ENCODE assay signal across 8 cellular contexts in the genomic region with DNA sequence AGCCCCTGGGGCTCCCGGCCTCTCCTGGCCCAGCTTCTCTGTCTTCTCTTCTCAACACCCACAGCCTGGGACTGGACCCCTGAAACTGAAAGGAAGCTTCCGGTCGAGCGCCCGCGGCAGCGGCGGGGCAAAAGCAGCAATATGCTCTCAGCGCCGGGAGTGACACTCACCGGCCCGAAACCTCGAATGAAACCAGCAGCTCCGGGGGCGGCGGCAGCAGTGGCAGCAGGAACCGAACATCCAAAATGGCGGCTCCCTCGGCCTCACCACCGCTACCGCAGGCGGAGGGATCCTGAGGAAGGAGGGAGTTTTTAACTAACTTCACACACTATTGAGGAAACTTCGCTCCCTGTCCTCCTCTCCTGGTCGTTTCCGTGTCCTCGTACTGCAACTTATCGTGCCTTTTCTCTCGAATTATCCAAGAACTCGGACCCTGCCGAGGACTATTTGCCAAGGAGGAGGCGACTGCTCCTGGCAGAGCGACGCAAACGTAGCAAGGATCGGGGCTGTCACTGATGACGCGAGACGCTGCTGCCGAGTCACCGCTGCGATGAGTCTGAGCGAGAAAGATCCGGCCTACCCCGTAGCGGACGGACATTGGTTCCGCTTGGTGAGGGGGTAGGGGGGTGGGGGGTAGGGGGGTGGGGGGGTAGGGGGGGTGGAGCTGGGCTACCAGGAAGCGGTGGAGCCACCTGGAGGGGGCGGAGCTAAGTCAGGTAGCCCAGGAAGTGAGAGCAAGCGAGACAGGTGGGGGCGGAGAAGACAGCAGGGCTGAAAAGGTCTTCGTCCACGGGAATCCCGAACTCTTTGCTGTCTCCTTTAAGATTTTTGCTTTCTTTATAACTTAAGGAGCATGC. TPM values are rescaled to one million over a fixed set of nuclear protein-coding genes. Genes with fewer than 3 reads are reported as not detected.
DNase-seq lines count a peak whose midpoint lies in the region; ATAC-seq and TF ChIP-seq lines count a peak whose summit lies in the region.

AP1G1 (minus strand) TSS at position 242 of the 857 bp plus-strand sequence. CDS start 19,355 bp downstream, outside the sequence.

- under 1% methylated on average over 33 of the region's 54 CpGs for WGBS in esophagus muscularis mucosa

- H3K4me3 ChIP-seq in Peyer's patch (peak within 1 kb of the TSS; percentile 77 to 97 (median 89)), esophagus muscularis mucosa (peak within 1 kb of the TSS; percentile 85 to 99 (median 95)), muscle layer of duodenum (ENCODE audit: low read depth in 1 of 2, low read length in 2 of 2) (peak within 1 kb of the TSS; percentile 84 to 97)

- TF ChIP-seq POLR2A in Peyer's patch (IDR thresholded peaks at IDR 0.05) (peak; percentile 61 to 81), esophagus muscularis mucosa (IDR thresholded peaks at IDR 0.05; ENCODE audit: low read depth) (peak; percentile 21)

- no peaks in the 10 kb centered on the region for H3K9me3 ChIP-seq in KOPT-K1 (ENCODE audit: insufficient read depth, low read length, poor library complexity, severe bottlenecking)
- no peaks in the 10 kb centered on the region for H3K9me3 ChIP-seq in Peyer's patch
- H3K9me3 ChIP-seq in esophagus muscularis mucosa: no peaks in the 10 kb centered on the region
- no peaks in the 10 kb centered on the region for H3K9me3 ChIP-seq in muscle layer of duodenum (ENCODE audit: control insufficient read depth in 1 of 2, low read length in 2 of 2)

- H3K27me3 ChIP-seq in Peyer's patch: no peaks in the 10 kb centered on the region
- no peaks in the 10 kb centered on the region for H3K27me3 ChIP-seq in esophagus muscularis mucosa
- H3K27me3 ChIP-seq in muscle layer of duodenum (ENCODE audit: low read depth, low read length): no peaks in the 10 kb centered on the region

- H3K36me3 ChIP-seq in KOPT-K1 (ENCODE audit: insufficient read depth, low read length): peaks cover 25% of the 10 kb centered on the region
- peaks cover 0 to 9% (median 0%) of the 10 kb centered on the region in 3 donors for H3K36me3 ChIP-seq in Peyer's patch
- peaks cover 0 to 16% (median 12%) of the 10 kb centered on the region in 4 donors for H3K36me3 ChIP-seq in esophagus muscularis mucosa
- peaks cover 0 to 12% of the 10 kb centered on the region in 2 donors for H3K36me3 ChIP-seq in muscle layer of duodenum (ENCODE audit: control insufficient read depth in 1 of 2, insufficient read depth in 2 of 2, low read length in 2 of 2)

- DNase-seq in DMS79 treated with DMSO at 0.1 percent for 48 hours (lab: John Stamatoyannopoulos, UW) (peak; percentile 92), Peyer's patch (peak; percentile 93 to 98 (median 95)), esophagus muscularis mucosa (ENCODE audit: extremely low spot score) (peak; percentile 98)
- DNase-seq in activated T-cell treated with anti-CD3 and anti-CD28 coated beads, Interleukin-2, amount 50 U/mL, for 48 hours: peak; percentile 92 to 93
- peak; percentile 79 for DNase-seq in stimulated activated CD8-positive, alpha-beta memory T cell treated with anti-CD3 and anti-CD28 coated beads, Interleukin-7, amount 100 ng/mL, for 24 hours (ENCODE audit: low read depth)

- intact Hi-C loops in esophagus muscularis mucosa (cut with DNase I): loop anchor here (2.0 to 5.0 kb wide), 4 partner anchors 38 to 88 kb away; partner anchors contain the start of genes IST1 and PHLPP2

- no peak for TF ChIP-seq EP300 in esophagus muscularis mucosa (IDR thresholded peaks at IDR 0.05)

- H3K27ac ChIP-seq in KOPT-K1 (ENCODE audit: low read depth, low read length, poor library complexity, severe bottlenecking): peak within 1 kb of the TSS; percentile 98
- H3K27ac ChIP-seq in Peyer's patch: peak within 1 kb of the TSS; percentile 95 to 98 (median 98)
- peak within 1 kb of the TSS; percentile 98 to 100 (median 98) for H3K27ac ChIP-seq in esophagus muscularis mucosa (replicated peaks in 1 of 4)
- H3K27ac ChIP-seq in muscle layer of duodenum (ENCODE audit: low read length): peak within 1 kb of the TSS; percentile 99

- ATAC-seq in GM21825 (IDR thresholded peaks at IDR 0.05; ENCODE audit: unreplicated experiment): peak; percentile 74

- TF ChIP-seq CTCF in Peyer's patch (IDR thresholded peaks at IDR 0.05) (no peak), esophagus muscularis mucosa (IDR thresholded peaks at IDR 0.05) (no peak)

- H3K4me1 ChIP-seq in Peyer's patch (peaks cover 0 to 31% (median 6%) of the 10 kb centered on the region in 4 donors), esophagus muscularis mucosa (peaks cover 32 to 49% (median 46%) of the 10 kb centered on the region in 4 donors), muscle layer of duodenum (ENCODE audit: control insufficient read depth in 1 of 2, insufficient read depth in 2 of 2, low read length in 2 of 2) (peaks cover 0 to 28% of the 10 kb centered on the region in 2 donors)

RNA-seq across cellular contexts. Expression of gene AP1G1, which starts in this region (rescaled TPM):
- total RNA-seq in Peyer's patch (100 to 1,000 TPM; 113 to 153 (median 137) TPM), esophagus muscularis mucosa (10 to 100 TPM; 45.9 to 56.9 (median 51.5) TPM)

Comparison
In these comparisons a context has a peak if more than half of its experiments do, and no peak if none do; other contexts are left out.
1. Peak in every context shown above with its lines: DNase-seq, ATAC-seq, H3K4me3 ChIP-seq and H3K27ac ChIP-seq.